ENCODE assay signal across 19 cellular contexts in the genomic region with DNA sequence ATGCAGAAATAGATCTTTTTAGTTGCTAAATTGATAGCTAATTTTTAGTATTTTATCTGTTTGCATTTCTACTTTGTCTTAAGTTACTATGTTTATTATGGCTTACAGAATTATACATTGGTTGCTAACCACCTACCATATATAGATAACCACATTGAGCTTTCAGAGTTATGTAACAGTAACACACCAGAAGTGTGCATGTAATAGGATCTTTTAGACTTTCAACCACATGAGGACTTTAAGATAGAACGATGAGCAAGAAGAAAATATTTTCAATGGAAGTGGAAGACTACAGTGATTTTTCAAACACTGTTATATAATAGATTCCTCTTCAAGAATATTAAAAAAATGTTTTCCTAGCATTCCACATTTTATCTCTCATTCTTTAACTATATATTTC. TPM values are rescaled to one million over a fixed set of nuclear protein-coding genes. Genes with fewer than 3 reads are reported as not detected.
A peak's percentile ranks its signal among the peaks of the same experiment; 100 is the strongest.
DNase-seq lines count a peak whose midpoint lies in the region; ATAC-seq, FAIRE-seq and TF ChIP-seq lines count a peak whose summit lies in the region.
"Had no signal": no experiment of that assay in that cellular context is flagged by ENCODE, and none has a peak within 500 bp of the region (broad histone marks: within the 10 kb centered on the region; RNA-seq: fewer than 3 reads in every experiment).

No MANE protein-coding gene starts in this region.

- POLR2A ChIA-PET in naive thymus-derived CD8-positive, alpha-beta T cell (lab: Charles Lee) = interaction anchor here (0.5 to 0.6 kb wide), 2 partner anchors 31 to 545 kb away, joined by 3 to 4 read pairs; no protein-coding TSS in a partner anchor

- peak; percentile 56 for FAIRE-seq in D721Med (lab: Jason Lieb, UNC)
- FAIRE-seq: A204.1, HTR-8/SVneo had no signal

- H3K4me3 Mint-ChIP-seq in T-helper 17 cell = no peak overlapping the region
- H3K4me3 Mint-ChIP-seq in naive thymus-derived CD8-positive, alpha-beta T cell = no peak overlapping the region
- H3K4me3 Mint-ChIP-seq: GM23338 had no signal

- peak overlapping the region; percentile 41 for H3K27ac Mint-ChIP-seq in T-helper 17 cell
- peak overlapping the region in 7 of 10 donors; percentile 15 to 78 (median 58) for H3K27ac Mint-ChIP-seq in naive thymus-derived CD8-positive, alpha-beta T cell
- H3K27ac Mint-ChIP-seq: GM23338 had no signal

- no peak for TF ChIP-seq CTCF in D721Med (IDR thresholded peaks at IDR 0.05; ENCODE audit: insufficient read depth, missing control alignments)

- H3K27me3 Mint-ChIP-seq in T-helper 17 cell = no peaks in the 10 kb centered on the region
- H3K27me3 Mint-ChIP-seq in naive thymus-derived CD8-positive, alpha-beta T cell = no peaks in the 10 kb centered on the region

- H3K36me3 Mint-ChIP-seq in T-helper 17 cell (ENCODE audit: low read depth) = peaks cover 7% of the 10 kb centered on the region
- peaks cover 0 to 82% (median 23%) of the 10 kb centered on the region in 3 donors for H3K36me3 Mint-ChIP-seq in naive thymus-derived CD8-positive, alpha-beta T cell

- H3K4me1 Mint-ChIP-seq in T-helper 17 cell = peaks cover 3% of the 10 kb centered on the region
- peaks cover 5 to 11% (median 8%) of the 10 kb centered on the region in 4 donors for H3K4me1 Mint-ChIP-seq in naive thymus-derived CD8-positive, alpha-beta T cell
- H3K4me1 Mint-ChIP-seq: GM23338 had no signal

- H3K9me3 ChIP-seq in T-helper 17 cell (ENCODE audit: control insufficient read depth, low read length, poor library complexity, severe bottlenecking) = no peaks in the 10 kb centered on the region
- H3K9me3 ChIP-seq: SK-N-SH had no signal

- no peak for ATAC-seq in T-helper 17 cell
- no peak for ATAC-seq in naive thymus-derived CD8-positive, alpha-beta T cell
- ATAC-seq: GM23338, PC-3 had no signal

- no peaks in the 10 kb centered on the region for H3K9me3 Mint-ChIP-seq in naive thymus-derived CD8-positive, alpha-beta T cell
- H3K9me3 Mint-ChIP-seq: GM23338 had no signal

- DNase-seq in D721Med (ENCODE audit: insufficient read length, low spot score) = no peak
- DNase-seq in MV-4-11 (lab: John Stamatoyannopoulos, UW) = peak; percentile 89
- DNase-seq in T-helper 17 cell = no peak
- no peak for DNase-seq in naive thymus-derived CD8-positive, alpha-beta T cell
- no peak for DNase-seq in NCI-H524 (lab: John Stamatoyannopoulos, UW)
- no peak for DNase-seq in SKM-1 treated with dmso at 0.1 percent for 144 hours (lab: John Stamatoyannopoulos, UW; ENCODE audit: unreplicated experiment)
- no peak for DNase-seq in NCI-H1417 treated with DMSO at 0.1 percent for 48 hours (lab: John Stamatoyannopoulos, UW)
- no peak for DNase-seq in putamen (ENCODE audit: low spot score)
- DNase-seq: C1 segment of cervical spinal cord, COR-L47, DMS53, KBM-7, NCI-H1930, NCI-H510A treated with DMSO at 0.1 percent for 48 hours, PC-3, SK-N-SH had no signal

RNA-seq across cellular contexts. Expression of gene TOR1AIP1, which starts 28.8 kb away (rescaled TPM):
- 10 to 100 TPM; 65.1 to 87.6 TPM for total RNA-seq in T-helper 17 cell
- 10 to 100 TPM; 51.6 to 56.5 TPM for total RNA-seq in naive thymus-derived CD8-positive, alpha-beta T cell
- polyA plus RNA-seq in naive thymus-derived CD8-positive, alpha-beta T cell = 10 to 100 TPM; 46.9 to 63.0 (median 55.1) TPM

RNA-seq across cellular contexts. Expression of gene TOR1AIP2, which starts 33.3 kb away (rescaled TPM):
- 10 to 100 TPM; 64.0 to 70.9 TPM for total RNA-seq in T-helper 17 cell
- 10 to 100 TPM; 52.0 to 52.8 TPM for total RNA-seq in naive thymus-derived CD8-positive, alpha-beta T cell
- polyA plus RNA-seq in naive thymus-derived CD8-positive, alpha-beta T cell = 10 to 100 TPM in 2 of 3 donors, 1 to 10 TPM in 1; 7.6 to 12.5 (median 12.5) TPM

RNA-seq across cellular contexts. Expression of gene CEP350, which starts 43.7 kb away (rescaled TPM):
- total RNA-seq in T-helper 17 cell = 10 to 100 TPM; 63.0 to 66.8 TPM
- 10 to 100 TPM; 85.3 to 86.6 TPM for total RNA-seq in naive thymus-derived CD8-positive, alpha-beta T cell
- polyA plus RNA-seq in naive thymus-derived CD8-positive, alpha-beta T cell = 10 to 100 TPM; 20.2 to 52.0 (median 31.8) TPM
